ENCODE assay signal across 16 cellular contexts in genomic region chr5:169657127-169657526, GRCh38. TPM values are rescaled to one million over a fixed set of nuclear protein-coding genes. Genes with fewer than 3 reads are reported as not detected.
A peak's percentile ranks its signal among the peaks of the same experiment; 100 is the strongest.
DNase-seq lines count a peak whose midpoint lies in the region; ATAC-seq and TF ChIP-seq lines count a peak whose summit lies in the region.
"Had no signal": no experiment of that assay in that cellular context is flagged by ENCODE, and none has a peak within 500 bp of the region (broad histone marks: within the 10 kb centered on the region; RNA-seq: fewer than 3 reads in every experiment).

No MANE protein-coding gene starts in this region.

- H3K36me3 ChIP-seq in neural progenitor cell: no peaks in the 10 kb centered on the region
- H3K36me3 ChIP-seq: tibial artery had no signal

- H3K4me3 Mint-ChIP-seq in T-helper 1 cell treated with Interleukin-12 subunit alpha and Interleukin-12 subunit beta and Interleukin-4 antibody, amounts not matched to agents 30 μg/mL and 1 μg/mL, for 36 hours: peak overlapping the region; percentile 68
- H3K4me3 Mint-ChIP-seq in natural killer cell treated with Interleukin-12 subunit alpha and Interleukin-12 subunit beta and Interleukin-15 and Interleukin-18, amount 100 ng/mL, for 72 hours: peak overlapping the region; percentile 77
- H3K4me3 Mint-ChIP-seq in neural progenitor cell: no peak overlapping the region

- no peak for TF ChIP-seq CTCF in neural progenitor cell (IDR thresholded peaks at IDR 0.05)

- H3K79me2 ChIP-seq in neural progenitor cell (ENCODE audit: low read depth): no peaks in the 10 kb centered on the region

- DNase-seq in activated CD4-positive, CD25-positive, alpha-beta regulatory T cell (lab: John Stamatoyannopoulos, UW): no peak
- DNase-seq in natural killer cell treated with Interleukin-12 subunit alpha and Interleukin-12 subunit beta and Interleukin-15 and Interleukin-18, amount 100 ng/mL, for 72 hours (ENCODE audit: low spot score): no peak
- DNase-seq in midbrain (lab: John Stamatoyannopoulos, UW) (no peak), neural progenitor cell (ENCODE audit: low spot score) (no peak)
- DNase-seq: 8988T; activated CD4-positive, alpha-beta T cell treated with anti-CD3 and anti-CD28 coated beads for 4 hours; amniotic stem cell; cortex of kidney; NCI-H2227 treated with DMSO at 0.1 percent for 48 hours; PC-3; tibial artery had no signal

- peak; percentile 73 to 76 for ATAC-seq in activated CD4-positive, CD25-positive, alpha-beta regulatory T cell treated with anti-CD3 and anti-CD28 coated beads, Interleukin-2, amount 50 U/mL, for 24 hours
- ATAC-seq in GM19463 (IDR thresholded peaks at IDR 0.05; ENCODE audit: unreplicated experiment) (peak; percentile 49), HG02970 (IDR thresholded peaks at IDR 0.05; ENCODE audit: low FRiP score, unreplicated experiment) (no peak)
- peak; percentile 69 to 76 for ATAC-seq in natural killer cell treated with Interleukin-12 subunit alpha and Interleukin-12 subunit beta and Interleukin-15 and Interleukin-18, amount 100 ng/mL, for 72 hours
- ATAC-seq: HepG2, PC-3 had no signal

- no peak overlapping the region for H2AFZ ChIP-seq in neural progenitor cell (replicated peaks)

- no peaks in the 10 kb centered on the region for H3K9me3 ChIP-seq in neural progenitor cell (ENCODE audit: low read depth)
- H3K9me3 ChIP-seq: tibial artery had no signal

- peaks cover 67% of the 10 kb centered on the region for H3K36me3 Mint-ChIP-seq in T-helper 1 cell treated with Interleukin-12 subunit alpha and Interleukin-12 subunit beta and Interleukin-4 antibody, amounts not matched to agents 30 μg/mL and 1 μg/mL, for 36 hours (ENCODE audit: low read depth)
- H3K36me3 Mint-ChIP-seq in natural killer cell treated with Interleukin-12 subunit alpha and Interleukin-12 subunit beta and Interleukin-15 and Interleukin-18, amount 100 ng/mL, for 72 hours: peaks cover 25% of the 10 kb centered on the region
- H3K36me3 Mint-ChIP-seq in neural progenitor cell: no peaks in the 10 kb centered on the region

- H3K9ac ChIP-seq in neural progenitor cell: no peak overlapping the region

- H3K27me3 Mint-ChIP-seq in T-helper 1 cell treated with Interleukin-12 subunit alpha and Interleukin-12 subunit beta and Interleukin-4 antibody, amounts not matched to agents 30 μg/mL and 1 μg/mL, for 36 hours (ENCODE audit: low read depth): no peaks in the 10 kb centered on the region
- no peaks in the 10 kb centered on the region for H3K27me3 Mint-ChIP-seq in natural killer cell treated with Interleukin-12 subunit alpha and Interleukin-12 subunit beta and Interleukin-15 and Interleukin-18, amount 100 ng/mL, for 72 hours
- peaks cover 2% of the 10 kb centered on the region for H3K27me3 Mint-ChIP-seq in neural progenitor cell (ENCODE audit: insufficient read depth, low read depth)

- H3K27ac ChIP-seq in neural progenitor cell: no peak overlapping the region
- H3K27ac ChIP-seq: tibial artery had no signal

- H3K4me1 Mint-ChIP-seq in T-helper 1 cell treated with Interleukin-12 subunit alpha and Interleukin-12 subunit beta and Interleukin-4 antibody, amounts not matched to agents 30 μg/mL and 1 μg/mL, for 36 hours (ENCODE audit: low read depth): peaks cover 63% of the 10 kb centered on the region
- peaks cover 70 to 74% of the 10 kb centered on the region in 2 donors for H3K4me1 Mint-ChIP-seq in natural killer cell treated with Interleukin-12 subunit alpha and Interleukin-12 subunit beta and Interleukin-15 and Interleukin-18, amount 100 ng/mL, for 72 hours (ENCODE audit: low read depth in 2 of 2)
- no peaks in the 10 kb centered on the region for H3K4me1 Mint-ChIP-seq in neural progenitor cell

- no peaks in the 10 kb centered on the region for H3F3A ChIP-seq in neural progenitor cell (ENCODE audit: low read depth)

- H3K4me3 ChIP-seq in neural progenitor cell: no peak overlapping the region
- H3K4me3 ChIP-seq: tibial artery had no signal

- no peaks in the 10 kb centered on the region for H3K27me3 ChIP-seq in neural progenitor cell
- H3K27me3 ChIP-seq: tibial artery had no signal

- peak overlapping the region; percentile 90 for H3K27ac Mint-ChIP-seq in T-helper 1 cell treated with Interleukin-12 subunit alpha and Interleukin-12 subunit beta and Interleukin-4 antibody, amounts not matched to agents 30 μg/mL and 1 μg/mL, for 36 hours
- H3K27ac Mint-ChIP-seq in natural killer cell treated with Interleukin-12 subunit alpha and Interleukin-12 subunit beta and Interleukin-15 and Interleukin-18, amount 100 ng/mL, for 72 hours: peak overlapping the region; percentile 98 to 100
- no peak overlapping the region for H3K27ac Mint-ChIP-seq in neural progenitor cell

- H3K9me3 Mint-ChIP-seq in T-helper 1 cell treated with Interleukin-12 subunit alpha and Interleukin-12 subunit beta and Interleukin-4 antibody, amounts not matched to agents 30 μg/mL and 1 μg/mL, for 36 hours: peaks cover 9% of the 10 kb centered on the region
- H3K9me3 Mint-ChIP-seq in natural killer cell treated with Interleukin-12 subunit alpha and Interleukin-12 subunit beta and Interleukin-15 and Interleukin-18, amount 100 ng/mL, for 72 hours: peaks cover 7% of the 10 kb centered on the region
- H3K9me3 Mint-ChIP-seq in neural progenitor cell: peaks cover 2% of the 10 kb centered on the region

- H3K4me1 ChIP-seq in neural progenitor cell: no peaks in the 10 kb centered on the region
- H3K4me1 ChIP-seq: tibial artery had no signal

- H4K20me1 ChIP-seq in neural progenitor cell (ENCODE audit: low read depth): no peaks in the 10 kb centered on the region

- no peak overlapping the region for H3K4me2 ChIP-seq in neural progenitor cell

RNA-seq across cellular contexts. Expression of gene DOCK2, which starts 20.1 kb away (rescaled TPM):
- total RNA-seq in natural killer cell treated with Interleukin-12 subunit alpha and Interleukin-12 subunit beta and Interleukin-15 and Interleukin-18, amount 100 ng/mL, for 72 hours: 100 to 1,000 TPM; 461 to 526 TPM
- total RNA-seq in neural progenitor cell (ENCODE audit: low replicate concordance): 1.1 and 1.7 TPM in 2 replicates
- total RNA-seq: HepG2 had no signal

Comparison
In these comparisons a context has a peak if more than half of its experiments do, and no peak if none do; other contexts are left out.
1. RNA of gene DOCK2, which starts 20.1 kb away (total RNA-seq): 461 to 526 TPM in natural killer cell treated with Interleukin-12 subunit alpha and Interleukin-12 subunit beta and Interleukin-15 and Interleukin-18, amount 100 ng/mL, for 72 hours; 1.1 to 1.7 TPM in neural progenitor cell; every median in the first group is over 100 times any median in the second.